ENCODE assay signal across 38 cellular contexts in the genomic region with DNA sequence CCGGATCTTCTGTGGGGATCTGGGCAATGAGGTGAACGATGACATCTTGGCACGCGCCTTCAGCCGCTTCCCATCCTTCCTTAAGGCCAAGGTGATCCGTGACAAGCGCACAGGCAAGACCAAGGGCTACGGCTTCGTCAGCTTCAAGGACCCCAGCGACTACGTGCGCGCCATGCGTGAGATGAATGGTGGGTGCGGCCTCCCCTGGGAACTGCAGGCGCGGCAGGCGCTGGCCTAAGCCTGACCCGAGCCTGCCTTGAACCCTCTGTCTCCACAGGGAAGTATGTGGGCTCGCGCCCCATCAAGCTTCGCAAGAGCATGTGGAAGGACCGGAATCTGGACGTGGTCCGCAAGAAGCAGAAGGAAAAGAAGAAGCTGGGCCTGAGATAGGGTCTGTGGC. TPM values are rescaled to one million over a fixed set of nuclear protein-coding genes. Genes with fewer than 3 reads are reported as not detected.
"Had no signal": no experiment of that assay in that cellular context is flagged by ENCODE, and none has a peak within 500 bp of the region (broad histone marks: within the 10 kb centered on the region; RNA-seq: fewer than 3 reads in every experiment).

No MANE protein-coding gene starts in this region.

- H3K36me3 Mint-ChIP-seq: activated naive CD8-positive, alpha-beta T cell had no signal

- H3K27me3 Mint-ChIP-seq: activated B cell treated with CpG ODN at 0.5 μM for 24 hours; activated CD4-positive, alpha-beta memory T cell treated with anti-CD3 and anti-CD28 coated beads for 36 hours; activated CD8-positive, alpha-beta memory T cell treated with anti-CD3 and anti-CD28 coated beads, Interleukin-2, amount 10 ng/mL, durations not matched to agents 7 days and 5 days; activated naive CD4-positive, alpha-beta T cell treated with anti-CD3 and anti-CD28 coated beads, Interleukin-2, amount 10 ng/mL, durations not matched to agents 7 days and 5 days; activated naive CD8-positive, alpha-beta T cell; activated naive CD8-positive, alpha-beta T cell treated with anti-CD3 and anti-CD28 coated beads, Interleukin-2, amount 50 U/mL, for 24 hours; brain; T-cell; T-helper 17 cell had no signal

- H3K9me3 ChIP-seq: SJSA1, SK-N-SH had no signal

- H3K9me2 ChIP-seq: SK-N-SH had no signal

- H3K27ac ChIP-seq: SJSA1, VCaP had no signal

- H3K4me3 ChIP-seq: SJSA1 had no signal

- H3K4me3 Mint-ChIP-seq: activated B cell treated with CpG ODN at 0.5 μM for 24 hours; activated CD4-positive, alpha-beta memory T cell treated with anti-CD3 and anti-CD28 coated beads for 36 hours; activated CD8-positive, alpha-beta memory T cell treated with anti-CD3 and anti-CD28 coated beads, Interleukin-2, amount 10 ng/mL, durations not matched to agents 7 days and 5 days; activated naive CD4-positive, alpha-beta T cell treated with anti-CD3 and anti-CD28 coated beads, Interleukin-2, amount 10 ng/mL, durations not matched to agents 7 days and 5 days; activated naive CD8-positive, alpha-beta T cell; activated naive CD8-positive, alpha-beta T cell treated with anti-CD3 and anti-CD28 coated beads, Interleukin-2, amount 50 U/mL, for 24 hours; brain; T-cell; T-helper 17 cell had no signal

- ATAC-seq: activated naive CD8-positive, alpha-beta T cell treated with anti-CD3 and anti-CD28 coated beads, Interleukin-2, amount 50 U/mL, for 24 hours; T-cell; T-helper 17 cell had no signal

- H3K27me3 ChIP-seq: SJSA1 had no signal

- H3K27ac Mint-ChIP-seq: activated B cell treated with CpG ODN at 0.5 μM for 24 hours; activated CD4-positive, alpha-beta memory T cell treated with anti-CD3 and anti-CD28 coated beads for 36 hours; activated naive CD4-positive, alpha-beta T cell treated with anti-CD3 and anti-CD28 coated beads, Interleukin-2, amount 10 ng/mL, durations not matched to agents 7 days and 5 days; activated naive CD8-positive, alpha-beta T cell; activated naive CD8-positive, alpha-beta T cell treated with anti-CD3 and anti-CD28 coated beads, Interleukin-2, amount 50 U/mL, for 24 hours; brain; T-cell; T-helper 17 cell had no signal

- H3K9ac ChIP-seq: SK-N-SH had no signal

- H3K4me1 ChIP-seq: SJSA1 had no signal

- DNase-seq: activated B cell treated with CpG ODN at 0.5 μM for 24 hours; activated CD4-positive, alpha-beta memory T cell treated with anti-CD3 and anti-CD28 coated beads for 36 hours; activated CD4-positive, alpha-beta T cell treated with anti-CD3 and anti-CD28 coated beads for 4 hours; activated CD4-positive, alpha-beta T cell treated with anti-CD3 and anti-CD28 coated beads, Interleukin-2, amount 50 U/mL, for 1 hour; activated CD4-positive, CD25-positive, alpha-beta regulatory T cell treated with anti-CD3 and anti-CD28 coated beads, Interleukin-2, amount 50 U/mL, for 72 hours; activated CD8-positive, alpha-beta memory T cell treated with anti-CD3 and anti-CD28 coated beads for 24 hours; activated CD8-positive, alpha-beta memory T cell treated with anti-CD3 and anti-CD28 coated beads, Interleukin-2, amount 10 ng/mL, durations not matched to agents 7 days and 5 days; activated CD8-positive, alpha-beta memory T cell treated with anti-CD3 and anti-CD28 coated beads, Interleukin-2, amount 50 U/mL, for 48 hours; activated effector memory CD4-positive, alpha-beta T cell treated with Interleukin-2 at 50 U/mL for 16 hours; activated naive CD4-positive, alpha-beta T cell treated with anti-CD3 and anti-CD28 coated beads, Interleukin-2, amount 10 ng/mL, durations not matched to agents 7 days and 5 days; activated naive CD8-positive, alpha-beta T cell treated with anti-CD3 and anti-CD28 coated beads, Interleukin-2, amount 50 U/mL, for 24 hours; activated T-cell treated with anti-CD3 and anti-CD28 coated beads, Interleukin-2, amount 50 U/mL, for 48 hours; anterior cingulate cortex; central memory CD4-positive, alpha-beta T cell; IMR-90; Kasumi-1; KBM-7; MM.1S; MV-4-11; NCI-H1092; NCI-H146; NCI-H187; NCI-H2029 treated with DMSO at 0.1 percent for 48 hours; NCI-H2107; NCI-H2171; NCI-H510A; NCI-H526; NCI-H748 treated with DMSO at 0.1 percent for 48 hours; NK-92 treated with Interleukin-12 subunit alpha and Interleukin-12 subunit beta, amount 100 ng/mL, for 24 hours; SHP77 treated with DMSO at 0.1 percent for 48 hours; SK-N-SH; T-cell; T-helper 17 cell; T-helper 9 cell had no signal

- H3K9me3 Mint-ChIP-seq: activated B cell treated with CpG ODN at 0.5 μM for 24 hours; activated CD4-positive, alpha-beta memory T cell treated with anti-CD3 and anti-CD28 coated beads for 36 hours; activated naive CD4-positive, alpha-beta T cell treated with anti-CD3 and anti-CD28 coated beads, Interleukin-2, amount 10 ng/mL, durations not matched to agents 7 days and 5 days; activated naive CD8-positive, alpha-beta T cell treated with anti-CD3 and anti-CD28 coated beads, Interleukin-2, amount 50 U/mL, for 24 hours; brain; T-cell had no signal

- H3K4me1 Mint-ChIP-seq: brain had no signal

- H3K4me2 ChIP-seq: SK-N-SH had no signal

RNA-seq across cellular contexts. Expression of a gene that starts 4.4 kb away (rescaled TPM):
- total RNA-seq: activated B cell treated with CpG ODN at 0.5 μM for 24 hours, IMR-90 had no signal

RNA-seq across cellular contexts. Expression of a gene that starts 29.2 kb away (rescaled TPM):
- total RNA-seq: activated B cell treated with CpG ODN at 0.5 μM for 24 hours, IMR-90, SJSA1 had no signal
